In genomic region chr5:53994148-53994547, GRCh38 we compare ENCODE assay signal across 1 cellular context.
TF ChIP-seq lines count a peak whose summit lies in the region.

No MANE protein-coding gene starts in this region.

TF ChIP-seq in GM23338, 12 proteins besides CTCF, POLR2A, EP300 and RAD21 (continued from another document):
- TF ChIP-seq, protein P1, sequence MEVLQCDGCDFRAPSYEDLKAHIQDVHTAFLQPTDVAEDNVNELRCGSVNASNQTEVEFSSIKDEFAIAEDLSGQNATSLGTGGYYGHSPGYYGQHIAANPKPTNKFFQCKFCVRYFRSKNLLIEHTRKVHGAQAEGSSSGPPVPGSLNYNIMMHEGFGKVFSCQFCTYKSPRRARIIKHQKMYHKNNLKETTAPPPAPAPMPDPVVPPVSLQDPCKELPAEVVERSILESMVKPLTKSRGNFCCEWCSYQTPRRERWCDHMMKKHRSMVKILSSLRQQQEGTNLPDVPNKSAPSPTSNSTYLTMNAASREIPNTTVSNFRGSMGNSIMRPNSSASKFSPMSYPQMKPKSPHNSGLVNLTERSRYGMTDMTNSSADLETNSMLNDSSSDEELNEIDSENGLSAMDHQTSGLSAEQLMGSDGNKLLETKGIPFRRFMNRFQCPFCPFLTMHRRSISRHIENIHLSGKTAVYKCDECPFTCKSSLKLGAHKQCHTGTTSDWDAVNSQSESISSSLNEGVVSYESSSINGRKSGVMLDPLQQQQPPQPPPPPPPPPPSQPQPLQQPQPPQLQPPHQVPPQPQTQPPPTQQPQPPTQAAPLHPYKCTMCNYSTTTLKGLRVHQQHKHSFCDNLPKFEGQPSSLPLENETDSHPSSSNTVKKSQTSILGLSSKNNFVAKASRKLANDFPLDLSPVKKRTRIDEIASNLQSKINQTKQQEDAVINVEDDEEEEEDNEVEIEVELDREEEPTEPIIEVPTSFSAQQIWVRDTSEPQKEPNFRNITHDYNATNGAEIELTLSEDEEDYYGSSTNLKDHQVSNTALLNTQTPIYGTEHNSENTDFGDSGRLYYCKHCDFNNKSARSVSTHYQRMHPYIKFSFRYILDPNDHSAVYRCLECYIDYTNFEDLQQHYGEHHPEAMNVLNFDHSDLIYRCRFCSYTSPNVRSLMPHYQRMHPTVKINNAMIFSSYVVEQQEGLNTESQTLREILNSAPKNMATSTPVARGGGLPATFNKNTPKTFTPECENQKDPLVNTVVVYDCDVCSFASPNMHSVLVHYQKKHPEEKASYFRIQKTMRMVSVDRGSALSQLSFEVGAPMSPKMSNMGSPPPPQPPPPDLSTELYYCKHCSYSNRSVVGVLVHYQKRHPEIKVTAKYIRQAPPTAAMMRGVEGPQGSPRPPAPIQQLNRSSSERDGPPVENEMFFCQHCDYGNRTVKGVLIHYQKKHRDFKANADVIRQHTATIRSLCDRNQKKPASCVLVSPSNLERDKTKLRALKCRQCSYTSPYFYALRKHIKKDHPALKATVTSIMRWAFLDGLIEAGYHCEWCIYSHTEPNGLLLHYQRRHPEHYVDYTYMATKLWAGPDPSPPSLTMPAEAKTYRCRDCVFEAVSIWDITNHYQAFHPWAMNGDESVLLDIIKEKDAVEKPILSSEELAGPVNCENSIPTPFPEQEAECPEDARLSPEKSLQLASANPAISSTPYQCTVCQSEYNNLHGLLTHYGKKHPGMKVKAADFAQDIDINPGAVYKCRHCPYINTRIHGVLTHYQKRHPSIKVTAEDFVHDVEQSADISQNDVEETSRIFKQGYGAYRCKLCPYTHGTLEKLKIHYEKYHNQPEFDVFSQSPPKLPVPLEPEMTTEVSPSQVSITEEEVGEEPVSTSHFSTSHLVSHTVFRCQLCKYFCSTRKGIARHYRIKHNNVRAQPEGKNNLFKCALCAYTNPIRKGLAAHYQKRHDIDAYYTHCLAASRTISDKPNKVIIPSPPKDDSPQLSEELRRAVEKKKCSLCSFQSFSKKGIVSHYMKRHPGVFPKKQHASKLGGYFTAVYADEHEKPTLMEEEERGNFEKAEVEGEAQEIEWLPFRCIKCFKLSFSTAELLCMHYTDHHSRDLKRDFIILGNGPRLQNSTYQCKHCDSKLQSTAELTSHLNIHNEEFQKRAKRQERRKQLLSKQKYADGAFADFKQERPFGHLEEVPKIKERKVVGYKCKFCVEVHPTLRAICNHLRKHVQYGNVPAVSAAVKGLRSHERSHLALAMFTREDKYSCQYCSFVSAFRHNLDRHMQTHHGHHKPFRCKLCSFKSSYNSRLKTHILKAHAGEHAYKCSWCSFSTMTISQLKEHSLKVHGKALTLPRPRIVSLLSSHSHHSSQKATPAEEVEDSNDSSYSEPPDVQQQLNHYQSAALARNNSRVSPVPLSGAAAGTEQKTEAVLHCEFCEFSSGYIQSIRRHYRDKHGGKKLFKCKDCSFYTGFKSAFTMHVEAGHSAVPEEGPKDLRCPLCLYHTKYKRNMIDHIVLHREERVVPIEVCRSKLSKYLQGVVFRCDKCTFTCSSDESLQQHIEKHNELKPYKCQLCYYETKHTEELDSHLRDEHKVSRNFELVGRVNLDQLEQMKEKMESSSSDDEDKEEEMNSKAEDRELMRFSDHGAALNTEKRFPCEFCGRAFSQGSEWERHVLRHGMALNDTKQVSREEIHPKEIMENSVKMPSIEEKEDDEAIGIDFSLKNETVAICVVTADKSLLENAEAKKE (CRISPR knock-in tag; IDR thresholded peaks at IDR 0.05), result no peak
- TF ChIP-seq NANOG (IDR thresholded peaks at IDR 0.05; ENCODE audit: borderline replicate concordance), result no peak
- TF ChIP-seq CREB1 (CRISPR knock-in tag; IDR thresholded peaks at IDR 0.05; ENCODE audit: low read depth), result no peak
- no peak for TF ChIP-seq ZNF114 (CRISPR knock-in tag; IDR thresholded peaks at IDR 0.05)
- no peak for TF ChIP-seq ZNF331 (CRISPR knock-in tag; IDR thresholded peaks at IDR 0.05; ENCODE audit: low read depth)
- no peak for TF ChIP-seq STAT1 (IDR thresholded peaks at IDR 0.05; ENCODE audit: unreplicated experiment)
